9 cellular contexts compared by ENCODE assay signal in genomic region chr17:42512246-42512645, GRCh38. TPM values are rescaled to one million over a fixed set of nuclear protein-coding genes. Genes with fewer than 3 reads are reported as not detected.
DNase-seq lines count a peak whose midpoint lies in the region; ATAC-seq and TF ChIP-seq lines count a peak whose summit lies in the region.
"Had no signal": no experiment of that assay in that cellular context is flagged by ENCODE, and none has a peak within 500 bp of the region (broad histone marks: within the 10 kb centered on the region; RNA-seq: fewer than 3 reads in every experiment).

No MANE protein-coding gene starts in this region.

- H3K36me3 Mint-ChIP-seq in glutamatergic neuron (ENCODE audit: unreplicated experiment) (peaks cover 19% of the 10 kb centered on the region), mesothelial cell of epicardium (peaks cover 29% of the 10 kb centered on the region)

- H3K4me3 Mint-ChIP-seq in glutamatergic neuron (ENCODE audit: unreplicated experiment) (no peak overlapping the region), mesothelial cell of epicardium (no peak overlapping the region)

- H3K4me2 ChIP-seq in BLaER1 treated with 17β-estradiol and CSF1 and Interleukin-3, amounts not matched to agents 10 nM and 100 nM: peak overlapping the region in 9 of 11 experiments; percentile 31 to 62 (median 48); a peak in 17 of 22 replicates

- H3K4me3 ChIP-seq in BLaER1 treated with 17β-estradiol and CSF1 and Interleukin-3, amounts not matched to agents 10 nM and 100 nM: no peak overlapping the region

- H3K27me3 Mint-ChIP-seq in glutamatergic neuron (ENCODE audit: unreplicated experiment) (no peaks in the 10 kb centered on the region), mesothelial cell of epicardium (ENCODE audit: low read depth) (no peaks in the 10 kb centered on the region)

- peaks cover 0 to 100% (median 0%) of the 10 kb centered on the region in 11 experiments; a peak in 7 of 22 replicates for H4K20me1 ChIP-seq in BLaER1 treated with 17β-estradiol and CSF1 and Interleukin-3, amounts not matched to agents 10 nM and 100 nM

- DNase-seq in glutamatergic neuron (no peak), sciatic nerve (ENCODE audit: low spot score) (no peak), mesothelial cell of epicardium (ENCODE audit: low spot score in 2 of 2, unreplicated experiment in 2 of 2) (no peak), NCI-H1694 treated with DMSO at 0.1 percent for 48 hours (lab: John Stamatoyannopoulos, UW) (no peak)
- DNase-seq: mesendoderm, MM.1S had no signal

- peaks cover 39 to 79% (median 53%) of the 10 kb centered on the region in 10 experiments for H3K4me1 ChIP-seq in BLaER1 treated with 17β-estradiol and CSF1 and Interleukin-3, amounts not matched to agents 10 nM and 100 nM

- peak; percentile 25 for ATAC-seq in sciatic nerve
- ATAC-seq in GM18867 (IDR thresholded peaks at IDR 0.05; ENCODE audit: unreplicated experiment): no peak
- ATAC-seq: activated CD4-positive, CD25-positive, alpha-beta regulatory T cell treated with anti-CD3 and anti-CD28 coated beads, Interleukin-2, amount 50 U/mL, for 24 hours had no signal

- H3K27ac ChIP-seq in BLaER1 treated with 17β-estradiol and CSF1 and Interleukin-3, amounts not matched to agents 10 nM and 100 nM: no peak overlapping the region

- no peak for TF ChIP-seq CTCF in glutamatergic neuron (IDR thresholded peaks at IDR 0.05; ENCODE audit: partially characterized antibody, unreplicated experiment)
- TF ChIP-seq CTCF in mesothelial cell of epicardium (IDR thresholded peaks at IDR 0.05; ENCODE audit: unreplicated experiment): no peak

- H3K9ac ChIP-seq in BLaER1 treated with 17β-estradiol and CSF1 and Interleukin-3, amounts not matched to agents 10 nM and 100 nM: peak overlapping the region in 1 of 11 experiments; percentile 37; a peak in 2 of 22 replicates

- H3K36me3 ChIP-seq in BLaER1 treated with 17β-estradiol and CSF1 and Interleukin-3, amounts not matched to agents 10 nM and 100 nM: peaks cover 0 to 100% (median 0%) of the 10 kb centered on the region in 11 experiments; a peak in 7 of 22 replicates

- H3K27ac Mint-ChIP-seq in glutamatergic neuron (ENCODE audit: unreplicated experiment): peak overlapping the region; percentile 4
- no peak overlapping the region for H3K27ac Mint-ChIP-seq in mesothelial cell of epicardium

- peaks cover 9% of the 10 kb centered on the region for H3K9me3 Mint-ChIP-seq in glutamatergic neuron (ENCODE audit: unreplicated experiment)
- H3K9me3 Mint-ChIP-seq in mesothelial cell of epicardium: no peaks in the 10 kb centered on the region

- H3K4me1 Mint-ChIP-seq in glutamatergic neuron (ENCODE audit: low read depth, unreplicated experiment): no peaks in the 10 kb centered on the region
- peaks cover 18% of the 10 kb centered on the region for H3K4me1 Mint-ChIP-seq in mesothelial cell of epicardium

- H3K27me3 ChIP-seq in BLaER1 treated with 17β-estradiol and CSF1 and Interleukin-3, amounts not matched to agents 10 nM and 100 nM: peaks cover 0 to 18% (median 0%) of the 10 kb centered on the region in 11 experiments; a peak in 1 of 22 replicates

- intact Hi-C loops in sciatic nerve (cut with DNase I): loop anchor here (10.0 kb wide), 1 partner anchor 97 kb away; no protein-coding TSS in a partner anchor

- H3K9me3 ChIP-seq in BLaER1 treated with 17β-estradiol and CSF1 and Interleukin-3, amounts not matched to agents 10 nM and 100 nM (replicated peaks in 1 of 11): no peaks in the 10 kb centered on the region

RNA-seq across cellular contexts. Expression of gene NAGLU, which starts 23.8 kb away (rescaled TPM):
- total RNA-seq in glutamatergic neuron (ENCODE audit: unreplicated experiment): 42.8 TPM
- total RNA-seq in sciatic nerve: 28.8 TPM
- 31.0 to 31.9 TPM (median 31.5 TPM) in 3 replicates for total RNA-seq in mesothelial cell of epicardium

RNA-seq across cellular contexts. Expression of gene HSD17B1, which starts 40.5 kb away (rescaled TPM):
- total RNA-seq in glutamatergic neuron (ENCODE audit: unreplicated experiment): 4.1 TPM
- 2.4 TPM for total RNA-seq in sciatic nerve
- 1.6 to 3.0 TPM (median 2.2 TPM) in 3 replicates for total RNA-seq in mesothelial cell of epicardium

RNA-seq across cellular contexts. Expression of gene COASY, which starts 49.7 kb away (rescaled TPM):
- 57.4 TPM for total RNA-seq in glutamatergic neuron (ENCODE audit: unreplicated experiment)
- 45.2 TPM for total RNA-seq in sciatic nerve
- 60.7 to 62.0 TPM (median 61.4 TPM) in 3 replicates for total RNA-seq in mesothelial cell of epicardium

RNA-seq across cellular contexts. Expression of gene ATP6V0A1, which starts 53.6 kb away (rescaled TPM):
- total RNA-seq in glutamatergic neuron (ENCODE audit: unreplicated experiment) (253 TPM), sciatic nerve (115 TPM), mesothelial cell of epicardium (60.4 to 65.6 TPM (median 65.6 TPM) in 3 replicates)

RNA-seq across cellular contexts. Expression of gene MLX, which starts 54.7 kb away (rescaled TPM):
- total RNA-seq in glutamatergic neuron (ENCODE audit: unreplicated experiment) (62.5 TPM), sciatic nerve (26.6 TPM), mesothelial cell of epicardium (26.1 to 27.8 TPM (median 27.0 TPM) in 3 replicates)
